Comparison of ENCODE assay signal across 1 cellular context in the genomic region with DNA sequence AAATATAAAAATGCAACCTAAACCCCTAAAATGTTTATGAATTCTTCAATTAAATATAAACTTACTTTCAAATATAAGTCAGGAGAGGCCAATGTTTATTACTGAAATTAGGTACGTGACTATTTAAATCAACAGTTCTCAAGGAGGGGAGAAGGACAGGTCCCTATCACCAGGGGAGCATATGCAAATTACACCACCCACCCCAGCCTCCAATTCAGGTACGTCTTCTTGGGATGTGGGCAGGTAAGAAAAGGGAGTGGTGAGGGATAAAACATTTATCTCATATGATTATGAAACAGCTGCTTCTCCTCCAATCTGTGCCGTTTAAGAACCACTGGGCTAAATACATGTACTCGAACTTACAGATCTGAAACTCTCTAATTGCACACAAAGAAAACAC.
TF ChIP-seq lines count a peak whose summit lies in the region.

No MANE protein-coding gene starts in this region.

TF ChIP-seq in HepG2, 621 proteins besides CTCF, POLR2A, EP300 and RAD21:
- TF ChIP-seq ZFP91 (CRISPR knock-in tag; IDR thresholded peaks at IDR 0.05; ENCODE audit: borderline replicate concordance) (no peak), ZNF256 (CRISPR knock-in tag; conservative IDR thresholded peaks at IDR 0.05) (no peak), TFDP2 (CRISPR knock-in tag; IDR thresholded peaks at IDR 0.05) (no peak), ARID2 (CRISPR knock-in tag; IDR thresholded peaks at IDR 0.05; ENCODE audit: borderline replicate concordance) (no peak), ZNF414 (CRISPR knock-in tag; IDR thresholded peaks at IDR 0.05) (no peak), ZNF20 (CRISPR knock-in tag; IDR thresholded peaks at IDR 0.05) (no peak), ZNF431 (CRISPR knock-in tag; IDR thresholded peaks at IDR 0.05; ENCODE audit: borderline replicate concordance, low read depth) (no peak), ZNF513 (CRISPR knock-in tag; conservative IDR thresholded peaks at IDR 0.05) (no peak), ZNF773 (CRISPR knock-in tag; IDR thresholded peaks at IDR 0.05; ENCODE audit: borderline replicate concordance) (no peak), ZNF746 (CRISPR knock-in tag; IDR thresholded peaks at IDR 0.05) (no peak), KLF6 (CRISPR knock-in tag; IDR thresholded peaks at IDR 0.05) (no peak), HES4 (CRISPR knock-in tag; IDR thresholded peaks at IDR 0.05; ENCODE audit: borderline replicate concordance) (no peak), KLF15 (CRISPR knock-in tag; IDR thresholded peaks at IDR 0.05; ENCODE audit: borderline replicate concordance) (no peak)
- TF ChIP-seq, protein P1, sequence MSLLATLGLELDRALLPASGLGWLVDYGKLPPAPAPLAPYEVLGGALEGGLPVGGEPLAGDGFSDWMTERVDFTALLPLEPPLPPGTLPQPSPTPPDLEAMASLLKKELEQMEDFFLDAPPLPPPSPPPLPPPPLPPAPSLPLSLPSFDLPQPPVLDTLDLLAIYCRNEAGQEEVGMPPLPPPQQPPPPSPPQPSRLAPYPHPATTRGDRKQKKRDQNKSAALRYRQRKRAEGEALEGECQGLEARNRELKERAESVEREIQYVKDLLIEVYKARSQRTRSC (CRISPR knock-in tag; IDR thresholded peaks at IDR 0.05; ENCODE audit: low read depth), result no peak
